ENCODE assay signal across 32 cellular contexts in genomic region chr20:53963670-53964466, GRCh38.
"Had no signal": no experiment of that assay in that cellular context is flagged by ENCODE, and none has a peak within 500 bp of the region (broad histone marks: within the 10 kb centered on the region; RNA-seq: fewer than 3 reads in every experiment).

No MANE protein-coding gene starts in this region.

- H3K27ac ChIP-seq: ascending aorta, KMS-11, PC-9, RWPE1, SJSA1 had no signal

- DNase-seq: activated CD4-positive, alpha-beta T cell treated with anti-CD3 and anti-CD28 coated beads for 36 hours; activated CD4-positive, alpha-beta T cell treated with anti-CD3 and anti-CD28 coated beads, Interleukin-2, amount 10 ng/mL, durations not matched to agents 7 days and 5 days; activated CD4-positive, alpha-beta T cell treated with anti-CD3 and anti-CD28 coated beads, Interleukin-2, amount 50 U/mL, for 48 hours; activated CD8-positive, alpha-beta T cell treated with anti-CD3 and anti-CD28 coated beads, Interleukin-2, amount 10 ng/mL, durations not matched to agents 7 days and 5 days; activated gamma-delta T cell; activated naive CD4-positive, alpha-beta T cell treated with Interleukin-2 at 50 U/mL for 16 hours; activated naive CD8-positive, alpha-beta T cell treated with anti-CD3 and anti-CD28 coated beads, Interleukin-2, amount 10 ng/mL, durations not matched to agents 7 days and 5 days; activated T-cell treated with anti-CD3 and anti-CD28 coated beads, Interleukin-2, amount 50 U/mL, for 24 hours; amygdala; NCI-H1105; NCI-H1417 treated with DMSO at 0.1 percent for 48 hours; NCI-H1694; NCI-H2029; NCI-H510A; NCI-H526; NCI-H748 treated with DMSO at 0.1 percent for 48 hours; NK-92 treated with Interleukin-12 subunit alpha and Interleukin-12 subunit beta, amount 100 ng/mL, for 24 hours; Right ventricle myocardium superior; SK-N-SH had no signal

- H3K36me3 ChIP-seq: ascending aorta, SJSA1 had no signal

- FAIRE-seq: RCC 7860, TTC549 had no signal

- H3K9me3 ChIP-seq: ascending aorta, SJSA1, SK-N-SH had no signal

- H3K27ac Mint-ChIP-seq: activated CD4-positive, alpha-beta T cell treated with anti-CD3 and anti-CD28 coated beads for 36 hours; activated CD4-positive, alpha-beta T cell treated with anti-CD3 and anti-CD28 coated beads, Interleukin-2, amount 10 ng/mL, durations not matched to agents 7 days and 5 days; activated CD8-positive, alpha-beta T cell treated with anti-CD3 and anti-CD28 coated beads, Interleukin-2, amount 10 ng/mL, durations not matched to agents 7 days and 5 days; activated naive CD4-positive, alpha-beta T cell treated with anti-CD3 and anti-CD28 coated beads, Interleukin-2, amount 50 U/mL, for 24 hours; activated naive CD8-positive, alpha-beta T cell treated with anti-CD3 and anti-CD28 coated beads, Interleukin-2, amount 10 ng/mL, durations not matched to agents 7 days and 5 days; activated T-cell treated with anti-CD3 and anti-CD28 coated beads, Interleukin-2, amount 50 U/mL, for 24 hours; activated T-helper 2 cell treated with anti-CD3 and anti-CD28 coated beads, Interferon-gamma antibody, Interleukin-2, Interleukin-4, amounts not matched to agents 10 μg/mL and 5 μg/mL and 100 μg/mL, durations not matched to agents 14 hours and 24 hours and 36 hours; T-helper 1 cell treated with Interleukin-12 subunit alpha and Interleukin-12 subunit beta and Interleukin-4 antibody, amounts not matched to agents 30 μg/mL and 1 μg/mL, for 36 hours; T-helper 2 cell treated with Interferon-gamma antibody and Interleukin-4, amounts not matched to agents 5 μg/mL and 100 μg/mL, for 36 hours; WTC11 had no signal

- H3K27me3 ChIP-seq: ascending aorta, SJSA1 had no signal

- H3K4me3 ChIP-seq: ascending aorta, PC-9, SJSA1 had no signal

- H3K9me3 Mint-ChIP-seq: activated CD4-positive, alpha-beta T cell treated with anti-CD3 and anti-CD28 coated beads, Interleukin-2, amount 10 ng/mL, durations not matched to agents 7 days and 5 days; activated naive CD4-positive, alpha-beta T cell treated with anti-CD3 and anti-CD28 coated beads, Interleukin-2, amount 50 U/mL, for 24 hours; activated naive CD8-positive, alpha-beta T cell treated with anti-CD3 and anti-CD28 coated beads, Interleukin-2, amount 10 ng/mL, durations not matched to agents 7 days and 5 days; activated T-cell treated with anti-CD3 and anti-CD28 coated beads, Interleukin-2, amount 50 U/mL, for 24 hours; activated T-helper 2 cell treated with anti-CD3 and anti-CD28 coated beads, Interferon-gamma antibody, Interleukin-2, Interleukin-4, amounts not matched to agents 10 μg/mL and 5 μg/mL and 100 μg/mL, durations not matched to agents 14 hours and 24 hours and 36 hours; T-helper 1 cell treated with Interleukin-12 subunit alpha and Interleukin-12 subunit beta and Interleukin-4 antibody, amounts not matched to agents 30 μg/mL and 1 μg/mL, for 36 hours; T-helper 2 cell treated with Interferon-gamma antibody and Interleukin-4, amounts not matched to agents 5 μg/mL and 100 μg/mL, for 36 hours had no signal

- H2AFZ ChIP-seq: PC-9 had no signal

- H3K4me3 Mint-ChIP-seq: activated CD4-positive, alpha-beta T cell treated with anti-CD3 and anti-CD28 coated beads for 36 hours; activated CD4-positive, alpha-beta T cell treated with anti-CD3 and anti-CD28 coated beads, Interleukin-2, amount 10 ng/mL, durations not matched to agents 7 days and 5 days; activated CD8-positive, alpha-beta T cell treated with anti-CD3 and anti-CD28 coated beads, Interleukin-2, amount 10 ng/mL, durations not matched to agents 7 days and 5 days; activated naive CD4-positive, alpha-beta T cell treated with anti-CD3 and anti-CD28 coated beads, Interleukin-2, amount 50 U/mL, for 24 hours; activated naive CD8-positive, alpha-beta T cell treated with anti-CD3 and anti-CD28 coated beads, Interleukin-2, amount 10 ng/mL, durations not matched to agents 7 days and 5 days; activated T-cell treated with anti-CD3 and anti-CD28 coated beads, Interleukin-2, amount 50 U/mL, for 24 hours; T-helper 1 cell treated with Interleukin-12 subunit alpha and Interleukin-12 subunit beta and Interleukin-4 antibody, amounts not matched to agents 30 μg/mL and 1 μg/mL, for 36 hours; T-helper 2 cell treated with Interferon-gamma antibody and Interleukin-4, amounts not matched to agents 5 μg/mL and 100 μg/mL, for 36 hours; WTC11 had no signal

- H3K9me2 ChIP-seq: SK-N-SH had no signal

- H3K4me2 ChIP-seq: KMS-11, PC-9, SK-N-SH had no signal

- H3K4me1 ChIP-seq: ascending aorta had no signal

- H3K9ac ChIP-seq: KMS-11, SK-N-SH had no signal

- H3K36me3 Mint-ChIP-seq: activated naive CD4-positive, alpha-beta T cell treated with anti-CD3 and anti-CD28 coated beads, Interleukin-2, amount 50 U/mL, for 24 hours; activated naive CD8-positive, alpha-beta T cell treated with anti-CD3 and anti-CD28 coated beads, Interleukin-2, amount 10 ng/mL, durations not matched to agents 7 days and 5 days; WTC11 had no signal

- ATAC-seq: activated CD4-positive, alpha-beta T cell treated with anti-CD3 and anti-CD28 coated beads for 36 hours; activated CD4-positive, CD25-positive, alpha-beta regulatory T cell treated with anti-CD3 and anti-CD28 coated beads, Interleukin-2, amount 50 U/mL, for 24 hours; activated CD8-positive, alpha-beta T cell treated with anti-CD3 and anti-CD28 coated beads, Interleukin-2, amount 10 ng/mL, durations not matched to agents 7 days and 5 days; WTC11 had no signal
